8 cellular contexts compared by ENCODE assay signal in the genomic region with DNA sequence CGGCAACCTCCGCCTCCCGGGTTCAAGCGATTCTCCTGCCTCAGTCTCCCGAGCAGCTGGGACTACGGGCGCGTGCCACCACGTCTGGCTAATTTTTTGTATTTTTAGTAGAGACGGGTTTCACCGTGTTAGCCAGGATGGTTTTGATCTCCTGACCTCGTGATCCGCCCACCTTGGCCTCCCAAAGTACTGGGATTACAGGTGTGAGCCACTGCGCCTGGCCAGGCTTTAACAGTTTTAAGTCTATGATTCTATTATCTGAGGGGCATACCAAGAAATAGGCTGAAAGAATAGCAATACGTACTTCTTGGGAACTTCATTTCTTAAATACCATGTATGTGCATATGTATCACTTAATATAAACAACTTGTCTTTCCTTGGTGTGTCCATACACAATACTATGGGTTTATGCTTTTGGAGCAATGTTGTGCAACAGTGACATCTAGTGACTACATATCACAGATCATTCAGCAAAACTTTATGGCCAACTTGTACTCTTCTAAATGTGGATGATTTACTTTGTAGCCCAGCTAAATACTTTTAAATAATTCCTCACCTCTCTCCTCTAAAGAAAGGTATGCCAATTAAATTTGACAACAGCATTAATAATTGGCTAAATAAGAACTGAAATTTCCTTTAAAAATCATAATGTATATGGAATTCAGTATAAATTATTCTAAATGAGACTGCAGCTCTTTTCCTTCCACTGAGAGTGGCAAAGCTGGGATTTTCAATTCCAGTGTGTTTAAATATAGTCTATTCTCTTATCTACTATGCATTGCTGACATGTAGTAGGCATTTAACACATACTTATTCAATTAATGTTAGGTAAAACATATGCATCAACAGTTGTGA. TPM values are rescaled to one million over a fixed set of nuclear protein-coding genes. Genes with fewer than 3 reads are reported as not detected.
DNase-seq lines count a peak whose midpoint lies in the region; ATAC-seq and TF ChIP-seq lines count a peak whose summit lies in the region.

No MANE protein-coding gene starts in this region.

- no peaks in the 10 kb centered on the region for H4K20me1 ChIP-seq in KMS-11 (ENCODE audit: insufficient read depth)

- CTCF ChIA-PET in activated naive CD4-positive, alpha-beta T cell treated with anti-CD3 and anti-CD28 coated beads, Interleukin-2, amount 10 ng/mL, durations not matched to agents 7 days and 5 days (lab: Charles Lee) = interaction anchor here (0.6 to 3.8 kb wide), 13 partner anchors 9 to 579 kb away, joined by 3 to 21 read pairs (median 4); a partner anchor contains a TSS
- CTCF ChIA-PET in RWPE1 (lab: Yijun Ruan, JAX) = interaction anchor here (0.6 to 2.8 kb wide), 11 partner anchors 12 to 627 kb away, joined by 3 to 21 read pairs (median 4); a partner anchor contains a TSS

- H3K4me1 Mint-ChIP-seq in activated naive CD4-positive, alpha-beta T cell treated with anti-CD3 and anti-CD28 coated beads, Interleukin-2, amount 10 ng/mL, durations not matched to agents 7 days and 5 days = no peaks in the 10 kb centered on the region
- peaks cover 5% of the 10 kb centered on the region for H3K4me1 Mint-ChIP-seq in endothelial cell (ENCODE audit: unreplicated experiment)

- H3K27me3 Mint-ChIP-seq in activated naive CD4-positive, alpha-beta T cell treated with anti-CD3 and anti-CD28 coated beads, Interleukin-2, amount 10 ng/mL, durations not matched to agents 7 days and 5 days = no peaks in the 10 kb centered on the region
- peaks cover 4% of the 10 kb centered on the region for H3K27me3 Mint-ChIP-seq in endothelial cell (ENCODE audit: unreplicated experiment)

- H3K79me2 ChIP-seq in KMS-11 (ENCODE audit: insufficient read depth, low read depth) = no peaks in the 10 kb centered on the region

- no peaks in the 10 kb centered on the region for H3K36me3 ChIP-seq in KMS-11 (ENCODE audit: insufficient read depth)

- no peaks in the 10 kb centered on the region for H3K36me3 Mint-ChIP-seq in activated naive CD4-positive, alpha-beta T cell treated with anti-CD3 and anti-CD28 coated beads, Interleukin-2, amount 10 ng/mL, durations not matched to agents 7 days and 5 days
- no peaks in the 10 kb centered on the region for H3K36me3 Mint-ChIP-seq in endothelial cell (ENCODE audit: low read depth, unreplicated experiment)

- no peak overlapping the region for H3K27ac Mint-ChIP-seq in activated naive CD4-positive, alpha-beta T cell treated with anti-CD3 and anti-CD28 coated beads, Interleukin-2, amount 10 ng/mL, durations not matched to agents 7 days and 5 days
- no peak overlapping the region for H3K27ac Mint-ChIP-seq in endothelial cell (ENCODE audit: unreplicated experiment)

- no peaks in the 10 kb centered on the region for H3K27me3 ChIP-seq in KMS-11 (ENCODE audit: insufficient read depth, low read depth)

- H3K27ac ChIP-seq in KMS-11 (no peak overlapping the region), RWPE1 (no peak overlapping the region)

- POLR2A ChIA-PET in RWPE1 (lab: Yijun Ruan, JAX; ENCODE audit: low non-redundant PET) = no interaction called here

- no peaks in the 10 kb centered on the region for H3K9me3 Mint-ChIP-seq in activated naive CD4-positive, alpha-beta T cell treated with anti-CD3 and anti-CD28 coated beads, Interleukin-2, amount 10 ng/mL, durations not matched to agents 7 days and 5 days
- H3K9me3 Mint-ChIP-seq in endothelial cell (ENCODE audit: unreplicated experiment) = no peaks in the 10 kb centered on the region

- no peak overlapping the region for H3K9ac ChIP-seq in KMS-11

- TF ChIP-seq CTCF in KMS-11 (conservative IDR thresholded peaks at IDR 0.05; ENCODE audit: low read depth, low read length) (peak; percentile 85), RWPE1 (conservative IDR thresholded peaks at IDR 0.05; ENCODE audit: low read depth) (peak; percentile 80), endothelial cell (IDR thresholded peaks at IDR 0.05; ENCODE audit: unreplicated experiment) (peak; percentile 39)

- peak; percentile 37 for DNase-seq in activated naive CD4-positive, alpha-beta T cell treated with anti-CD3 and anti-CD28 coated beads, Interleukin-2, amount 10 ng/mL, durations not matched to agents 7 days and 5 days
- no peak for DNase-seq in activated naive CD4-positive, alpha-beta T cell treated with anti-CD3 and anti-CD28 coated beads, Interleukin-2, amount 50 U/mL, for 16 hours
- peak; percentile 52 for DNase-seq in RWPE1 (ENCODE audit: low spot score)
- peak; percentile 26 for DNase-seq in endothelial cell (ENCODE audit: low spot score)
- peak; percentile 68 for DNase-seq in middle frontal gyrus (ENCODE audit: extremely low spot score, low spot score)
- no peak for DNase-seq in HPDE6-E6E7 (ENCODE audit: extremely low spot score)

- no peak overlapping the region for H3K4me3 ChIP-seq in KMS-11 (IDR thresholded peaks at IDR 0.05; ENCODE audit: insufficient read depth, low read depth, low read length)

- no peak overlapping the region for H2AFZ ChIP-seq in KMS-11 (ENCODE audit: low read depth)

- no peak overlapping the region for H3K4me2 ChIP-seq in KMS-11

- peak; percentile 82 for ATAC-seq in GM21737 (IDR thresholded peaks at IDR 0.05; ENCODE audit: unreplicated experiment)

- H3K4me3 Mint-ChIP-seq in activated naive CD4-positive, alpha-beta T cell treated with anti-CD3 and anti-CD28 coated beads, Interleukin-2, amount 10 ng/mL, durations not matched to agents 7 days and 5 days = no peak overlapping the region
- H3K4me3 Mint-ChIP-seq in endothelial cell (ENCODE audit: unreplicated experiment) = no peak overlapping the region

- H3K4me1 ChIP-seq in KMS-11 (ENCODE audit: low read depth, poor library complexity, severe bottlenecking) = peaks cover 8% of the 10 kb centered on the region

RNA-seq across cellular contexts. Expression of a gene that starts 10.4 kb away (rescaled TPM):
- total RNA-seq in endothelial cell (ENCODE audit: unreplicated experiment) = 1.6 TPM

Comparison
In these comparisons a context has a peak if more than half of its experiments do, and no peak if none do; other contexts are left out.
1. DNase-seq: peak in activated naive CD4-positive, alpha-beta T cell treated with anti-CD3 and anti-CD28 coated beads, Interleukin-2, amount 10 ng/mL, durations not matched to agents 7 days and 5 days (single experiment), RWPE1 (single experiment), endothelial cell (single experiment) and middle frontal gyrus (single experiment); none in activated naive CD4-positive, alpha-beta T cell treated with anti-CD3 and anti-CD28 coated beads, Interleukin-2, amount 50 U/mL, for 16 hours (single experiment) and HPDE6-E6E7 (single experiment).
2. Peak in every context shown above with its lines, with median percentiles within 50 percentile points of each other: CTCF ChIP-seq.